In genomic region chr19:47492137-47492533, GRCh38 we compare ENCODE assay signal across 22 cellular contexts. TPM values are rescaled to one million over a fixed set of nuclear protein-coding genes. Genes with fewer than 3 reads are reported as not detected.
DNase-seq lines count a peak whose midpoint lies in the region; ATAC-seq, FAIRE-seq and TF ChIP-seq lines count a peak whose summit lies in the region.
"Had no signal": no experiment of that assay in that cellular context is flagged by ENCODE, and none has a peak within 500 bp of the region (broad histone marks: within the 10 kb centered on the region; RNA-seq: fewer than 3 reads in every experiment).

No MANE protein-coding gene starts in this region.

- H4K20me1 ChIP-seq in HepG2 (ENCODE audit: insufficient read depth, low read length): no peaks in the 10 kb centered on the region

- BruUV-seq in HepG2 (replicated peaks; lab: Mats Ljungman, UMichigan): no TSS peak

- TF ChIP-seq POLR2A in HepG2 (IDR thresholded peaks at IDR 0.05; ENCODE audit: insufficient read depth in 1 of 2, low read depth in 2 of 2, low read length in 2 of 2): no peak

- H3K4me2 ChIP-seq in HepG2 (ENCODE audit: low read depth, low read length): no peak overlapping the region
- H3K4me2 ChIP-seq: BLaER1 had no signal

- intact Hi-C loops in right cardiac atrium (cut with DNase I) (no loop called here), cardiac septum (cut with DNase I) (no loop called here), HepG2 (cut with micrococcal nuclease; ENCODE audit: unreplicated experiment) (no loop called here), upper lobe of right lung (cut with DNase I) (no loop called here), left colon (cut with DNase I, micrococcal nuclease) (no loop called here)

- H3K9me3 ChIP-seq in right cardiac atrium (ENCODE audit: control insufficient read depth, low read length) (no peaks in the 10 kb centered on the region), HepG2 (ENCODE audit: low read length) (no peaks in the 10 kb centered on the region), upper lobe of right lung (no peaks in the 10 kb centered on the region)
- H3K9me3 ChIP-seq: BLaER1 had no signal

- H3K9ac ChIP-seq in HepG2 (ENCODE audit: insufficient read depth, low read depth, low read length): no peak overlapping the region
- H3K9ac ChIP-seq: BLaER1 had no signal

- no peaks in the 10 kb centered on the region for H3K27me3 ChIP-seq in right cardiac atrium (ENCODE audit: control insufficient read depth, insufficient read depth)
- no peaks in the 10 kb centered on the region for H3K27me3 ChIP-seq in HepG2 (ENCODE audit: control insufficient read depth in 1 of 2, insufficient read depth in 2 of 2, low read length in 2 of 2)
- no peaks in the 10 kb centered on the region for H3K27me3 ChIP-seq in upper lobe of right lung
- H3K27me3 ChIP-seq: BLaER1 had no signal

- in situ Hi-C loops in HepG2 (cut with HindIII; ENCODE audit: extremely low pct_ligation_motif_present, low pct_unique_long_range_greater_than_20kb): no loop called here

- TF ChIP-seq EP300 in HepG2 (IDR thresholded peaks at IDR 0.05; ENCODE audit: low read depth in 2 of 2, low read length in 2 of 2): no peak
- no peak for TF ChIP-seq EP300 in HepG2 (CRISPR knock-in tag; IDR thresholded peaks at IDR 0.05; ENCODE audit: borderline replicate concordance)

- H3K36me3 ChIP-seq in HepG2 (replicated peaks in 1 of 2; ENCODE audit: control insufficient read depth in 1 of 2, insufficient read depth in 2 of 2, low read length in 2 of 2): peaks cover 19 to 22% of the 10 kb centered on the region in 2 experiments; a peak in 4 of 5 replicates
- peaks cover 55% of the 10 kb centered on the region for H3K36me3 ChIP-seq in upper lobe of right lung

- H3K4me3 ChIP-seq in right cardiac atrium (ENCODE audit: low read length): no peak overlapping the region
- H3K4me3 ChIP-seq in HepG2 (replicated peaks in 1 of 3; ENCODE audit: insufficient read depth in 1 of 3, low read depth in 2 of 3, low read length in 3 of 3): no peak overlapping the region
- no peak overlapping the region for H3K4me3 ChIP-seq in upper lobe of right lung
- H3K4me3 ChIP-seq: BLaER1 had no signal

- no peaks in the 10 kb centered on the region for H3K4me1 ChIP-seq in right cardiac atrium (ENCODE audit: control insufficient read depth, insufficient read depth, low read length)
- H3K4me1 ChIP-seq in HepG2 (ENCODE audit: insufficient read depth, low read length): no peaks in the 10 kb centered on the region
- H3K4me1 ChIP-seq in upper lobe of right lung: no peaks in the 10 kb centered on the region

- H3K79me2 ChIP-seq in HepG2 (ENCODE audit: insufficient read depth, low read length): no peaks in the 10 kb centered on the region

- POLR2A ChIA-PET in HepG2 (lab: Yijun Ruan, JAX): no interaction called here

- no peak for TF ChIP-seq RAD21 in HepG2 (CRISPR knock-in tag; IDR thresholded peaks at IDR 0.05)

- WGBS in right cardiac atrium: 88% methylated on average over 14 of the region's 14 CpGs
- 91% methylated on average over 7 of the region's 14 CpGs for WGBS in HepG2 (ENCODE audit: low lambda C conversion rate)

- H3K27ac ChIP-seq in right cardiac atrium (ENCODE audit: low read length) (no peak overlapping the region), caudate nucleus (ENCODE audit: low read depth, low read length) (peak overlapping the region; percentile 52), HepG2 (ENCODE audit: extremely low read length, insufficient read depth, low read length) (no peak overlapping the region), upper lobe of right lung (no peak overlapping the region)
- H3K27ac ChIP-seq: BLaER1 had no signal

- CTCF ChIA-PET in HepG2 (lab: Yijun Ruan, JAX; ENCODE audit: low intra/inter-chr PET ratio, low total read pairs): no interaction called here

- DNase-seq in right cardiac atrium: peak in 2 of 3 donors; percentile 52 to 60
- no peak for DNase-seq in cardiac septum (ENCODE audit: low spot score)
- peak in 2 of 61 donors; percentile 22 to 31 for DNase-seq in caudate nucleus (lab: John Stamatoyannopoulos, UW)
- no peak for DNase-seq in HepG2 (ENCODE audit: low spot score)
- peak; percentile 61 for DNase-seq in upper lobe of right lung
- no peak for DNase-seq in left colon
- no peak for DNase-seq in stimulated activated CD4-positive, alpha-beta T cell treated with anti-CD3 and anti-CD28 coated beads, Interleukin-4, amount 100 ng/mL, for 24 hours
- DNase-seq in NCI-H1694 (lab: John Stamatoyannopoulos, UW): no peak
- DNase-seq: Calu3, H9, IMR-90, Karpas-422, NCI-H1048, NCI-H1436, NCI-H2081, Right ventricle myocardium superior had no signal

- TF ChIP-seq CTCF in HepG2 (CRISPR knock-in tag; IDR thresholded peaks at IDR 0.05): no peak
- no peak for TF ChIP-seq CTCF in upper lobe of right lung (IDR thresholded peaks at IDR 0.05)

- ATAC-seq in right cardiac atrium (no peak), HepG2 (no peak), upper lobe of right lung (no peak), left colon (no peak)
- ATAC-seq: Panc1 had no signal

- no peak for FAIRE-seq in HepG2 (lab: Jason Lieb, UNC)

- H2AFZ ChIP-seq in HepG2 (ENCODE audit: low read length): no peak overlapping the region

RNA-seq across cellular contexts. Expression of gene KPTN, which starts 8.1 kb away (rescaled TPM):
- total RNA-seq in right cardiac atrium (1 to 10 TPM; 6.4 to 9.4 (median 7.8) TPM), cardiac septum (5.2 TPM), HepG2 (2016; rRNA removed; fragmentation: Illumina TruSeq; extraction: Trizol) (8.4 and 9.1 TPM in 2 replicates), upper lobe of right lung (9.3 TPM), left colon (1 to 10 TPM; 4.6 to 6.0 TPM)
- polyA plus RNA-seq in right cardiac atrium (9.9 TPM), HepG2 (2011; rRNA removed) (13.3 and 17.6 TPM in 2 replicates)
- total RNA-seq in HepG2 (2016; cell fraction: cytosol; rRNA removed; fragmentation: Illumina TruSeq; extraction: Trizol; ENCODE audit: low read depth): 2.8 and 3.3 TPM in 2 replicates
- 8.2 and 10.6 TPM in 2 replicates for total RNA-seq in HepG2 (2016; cell fraction: insoluble cytoplasmic fraction; rRNA removed; fragmentation: Illumina TruSeq; extraction: Trizol)
- 4.2 and 6.5 TPM in 2 replicates for total RNA-seq in HepG2 (2016; cell fraction: membrane; rRNA removed; fragmentation: Illumina TruSeq; extraction: Trizol)
- total RNA-seq in HepG2 (2016; cell fraction: nucleus; rRNA removed; fragmentation: Illumina TruSeq; extraction: Trizol): 9.8 and 13.4 TPM in 2 replicates
- 8.3 and 11.4 TPM in 2 replicates for polyA plus RNA-seq in HepG2 (2011; cell fraction: cytosol; rRNA removed)
- 48.6 and 50.4 TPM in 2 replicates for polyA plus RNA-seq in HepG2 (2011; cell fraction: nucleus; rRNA removed)
- 9.8 and 14.4 TPM in 2 replicates for polyA plus RNA-seq in HepG2 (2012)
- 4.3 and 5.1 TPM in 2 replicates for polyA plus RNA-seq in HepG2 (2016; cell fraction: cytosol; fragmentation: Illumina TruSeq; extraction: Trizol; ENCODE audit: low read depth)
- 14.4 and 17.5 TPM in 2 replicates for polyA plus RNA-seq in HepG2 (2016; cell fraction: insoluble cytoplasmic fraction; fragmentation: Illumina TruSeq; extraction: Trizol; ENCODE audit: low read depth)
- 5.2 and 7.2 TPM in 2 replicates for polyA plus RNA-seq in HepG2 (2016; cell fraction: membrane; fragmentation: Illumina TruSeq; extraction: Trizol; ENCODE audit: low read depth)
- polyA plus RNA-seq in HepG2 (2016; cell fraction: nucleus; fragmentation: Illumina TruSeq; extraction: Trizol; ENCODE audit: insufficient read depth, low read depth): 29.6 and 30.0 TPM in 2 replicates
- 8.3 and 15.8 TPM in 2 replicates for polyA minus RNA-seq in HepG2 (2011; rRNA and poly(A)+ RNA removed; ENCODE audit: low replicate concordance)
- 5.2 TPM in 2 replicates for polyA minus RNA-seq in HepG2 (2011; cell fraction: cytosol; rRNA and poly(A)+ RNA removed)
- 3.2 and 5.5 TPM in 2 replicates for polyA minus RNA-seq in HepG2 (2011; cell fraction: nucleus; rRNA and poly(A)+ RNA removed)

RNA-seq across cellular contexts. Expression of gene SLC8A2, which starts 20.4 kb away (rescaled TPM):
- total RNA-seq in right cardiac atrium (under 1 TPM in 2 of 4 donors, not detected in 2; 0.09 to 0.26 TPM), cardiac septum (0.59 TPM), HepG2 (2016; rRNA removed; fragmentation: Illumina TruSeq; extraction: Trizol) (0.02 TPM in 1 of 2 replicates, not detected in the other), upper lobe of right lung (0.23 TPM), left colon (1 to 10 TPM in 1 of 2 donors, under 1 TPM in 1; 0.09 to 2.2 TPM)
- polyA plus RNA-seq in right cardiac atrium (0.36 TPM), HepG2 (2011; rRNA removed) (0.09 TPM in 1 of 2 replicates, not detected in the other)
- total RNA-seq in HepG2 (2016; cell fraction: cytosol; rRNA removed; fragmentation: Illumina TruSeq; extraction: Trizol; ENCODE audit: low read depth): not detected in 2 replicates
- total RNA-seq in HepG2 (2016; cell fraction: insoluble cytoplasmic fraction; rRNA removed; fragmentation: Illumina TruSeq; extraction: Trizol): not detected in 2 replicates
- not detected in 2 replicates for total RNA-seq in HepG2 (2016; cell fraction: membrane; rRNA removed; fragmentation: Illumina TruSeq; extraction: Trizol)
- not detected in 2 replicates for total RNA-seq in HepG2 (2016; cell fraction: nucleus; rRNA removed; fragmentation: Illumina TruSeq; extraction: Trizol)
- polyA plus RNA-seq in HepG2 (2011; cell fraction: cytosol; rRNA removed): 0.09 and 0.12 TPM in 2 replicates
- polyA plus RNA-seq in HepG2 (2011; cell fraction: nucleus; rRNA removed): 0.19 and 0.51 TPM in 2 replicates
- 0.07 TPM in 1 of 2 replicates, not detected in the other for polyA plus RNA-seq in HepG2 (2012)
- polyA plus RNA-seq in HepG2 (2016; cell fraction: cytosol; fragmentation: Illumina TruSeq; extraction: Trizol; ENCODE audit: low read depth): not detected in 2 replicates
- not detected in 2 replicates for polyA plus RNA-seq in HepG2 (2016; cell fraction: insoluble cytoplasmic fraction; fragmentation: Illumina TruSeq; extraction: Trizol; ENCODE audit: low read depth)
- not detected in 2 replicates for polyA plus RNA-seq in HepG2 (2016; cell fraction: membrane; fragmentation: Illumina TruSeq; extraction: Trizol; ENCODE audit: low read depth)
- not detected in 2 replicates for polyA plus RNA-seq in HepG2 (2016; cell fraction: nucleus; fragmentation: Illumina TruSeq; extraction: Trizol; ENCODE audit: insufficient read depth, low read depth)
- polyA minus RNA-seq in HepG2 (2011; rRNA and poly(A)+ RNA removed; ENCODE audit: low replicate concordance): 0.78 TPM in 1 of 2 replicates, not detected in the other
- polyA minus RNA-seq in HepG2 (2011; cell fraction: cytosol; rRNA and poly(A)+ RNA removed): not detected in 2 replicates
- not detected in 2 replicates for polyA minus RNA-seq in HepG2 (2011; cell fraction: nucleus; rRNA and poly(A)+ RNA removed)
- total RNA-seq: CD4-positive, alpha-beta memory T cell; HT1080; IMR-90; MCF 10A; NCI-H460 had no signal
- polyA plus RNA-seq: CD4-positive, alpha-beta memory T cell had no signal

RNA-seq across cellular contexts. Expression of gene NAPA, which starts 22.7 kb away (rescaled TPM):
- total RNA-seq in right cardiac atrium (100 to 1,000 TPM in 3 of 4 donors, 10 to 100 TPM in 1; 91.7 to 111 (median 105) TPM), cardiac septum (112 TPM), HepG2 (2016; rRNA removed; fragmentation: Illumina TruSeq; extraction: Trizol) (32.6 and 36.5 TPM in 2 replicates), upper lobe of right lung (134 TPM), left colon (100 to 1,000 TPM; 122 to 130 TPM)
- polyA plus RNA-seq in right cardiac atrium (102 TPM), HepG2 (2011; rRNA removed) (65.9 and 74.4 TPM in 2 replicates)
- 10.7 and 16.6 TPM in 2 replicates for total RNA-seq in HepG2 (2016; cell fraction: cytosol; rRNA removed; fragmentation: Illumina TruSeq; extraction: Trizol; ENCODE audit: low read depth)
- 32.5 and 33.2 TPM in 2 replicates for total RNA-seq in HepG2 (2016; cell fraction: insoluble cytoplasmic fraction; rRNA removed; fragmentation: Illumina TruSeq; extraction: Trizol)
- total RNA-seq in HepG2 (2016; cell fraction: membrane; rRNA removed; fragmentation: Illumina TruSeq; extraction: Trizol): 17.7 and 25.0 TPM in 2 replicates
- 19.1 and 19.4 TPM in 2 replicates for total RNA-seq in HepG2 (2016; cell fraction: nucleus; rRNA removed; fragmentation: Illumina TruSeq; extraction: Trizol)
- polyA plus RNA-seq in HepG2 (2011; cell fraction: cytosol; rRNA removed): 50.7 and 64.2 TPM in 2 replicates
- 64.5 and 68.0 TPM in 2 replicates for polyA plus RNA-seq in HepG2 (2011; cell fraction: nucleus; rRNA removed)
- 39.7 and 50.3 TPM in 2 replicates for polyA plus RNA-seq in HepG2 (2012)
- 18.1 and 25.6 TPM in 2 replicates for polyA plus RNA-seq in HepG2 (2016; cell fraction: cytosol; fragmentation: Illumina TruSeq; extraction: Trizol; ENCODE audit: low read depth)
- polyA plus RNA-seq in HepG2 (2016; cell fraction: insoluble cytoplasmic fraction; fragmentation: Illumina TruSeq; extraction: Trizol; ENCODE audit: low read depth): 52.2 and 60.3 TPM in 2 replicates
- 32.1 and 34.6 TPM in 2 replicates for polyA plus RNA-seq in HepG2 (2016; cell fraction: membrane; fragmentation: Illumina TruSeq; extraction: Trizol; ENCODE audit: low read depth)
- polyA plus RNA-seq in HepG2 (2016; cell fraction: nucleus; fragmentation: Illumina TruSeq; extraction: Trizol; ENCODE audit: insufficient read depth, low read depth): 41.7 and 44.1 TPM in 2 replicates
- 73.3 and 108 TPM in 2 replicates for polyA minus RNA-seq in HepG2 (2011; rRNA and poly(A)+ RNA removed; ENCODE audit: low replicate concordance)
- polyA minus RNA-seq in HepG2 (2011; cell fraction: cytosol; rRNA and poly(A)+ RNA removed): 36.3 and 43.3 TPM in 2 replicates
- polyA minus RNA-seq in HepG2 (2011; cell fraction: nucleus; rRNA and poly(A)+ RNA removed): 20.6 and 26.2 TPM in 2 replicates

Comparison
In these comparisons a context has a peak if more than half of its experiments do, and no peak if none do; other contexts are left out.
1. DNase-seq: peak in right cardiac atrium (2 of 3) and upper lobe of right lung (single experiment); none in cardiac septum (single experiment), HepG2 (single experiment), left colon (0 of 2), stimulated activated CD4-positive, alpha-beta T cell treated with anti-CD3 and anti-CD28 coated beads, Interleukin-4, amount 100 ng/mL, for 24 hours (single experiment) and NCI-H1694 (single experiment).